Comparison of ENCODE assay signal across 1 cellular context in the genomic region with DNA sequence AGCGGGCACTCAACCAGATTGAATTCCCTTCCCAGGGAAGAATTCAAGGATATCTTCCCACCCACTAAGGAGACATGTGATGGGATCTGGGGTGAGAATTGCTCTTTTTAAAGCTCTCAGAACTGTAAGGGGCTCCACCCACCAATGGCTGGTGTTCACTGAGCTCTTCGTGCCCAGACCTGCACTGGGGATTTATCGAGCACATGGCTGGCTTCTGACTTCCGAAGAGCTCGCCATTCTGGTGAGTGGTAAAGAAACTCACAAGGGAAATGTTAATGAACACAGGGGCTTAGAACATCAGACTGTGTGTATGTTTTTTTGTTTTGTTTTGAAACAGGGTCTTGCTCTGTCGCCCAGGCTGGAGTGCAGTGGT.
TF ChIP-seq lines count a peak whose summit lies in the region.

No MANE protein-coding gene starts in this region.

TF ChIP-seq in HCT116, 20 proteins besides CTCF, POLR2A, EP300 and RAD21 (continued from another document):
- TF ChIP-seq, protein P1, sequence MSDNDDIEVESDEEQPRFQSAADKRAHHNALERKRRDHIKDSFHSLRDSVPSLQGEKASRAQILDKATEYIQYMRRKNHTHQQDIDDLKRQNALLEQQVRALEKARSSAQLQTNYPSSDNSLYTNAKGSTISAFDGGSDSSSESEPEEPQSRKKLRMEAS (IDR thresholded peaks at IDR 0.05): no peak
- no peak for TF ChIP-seq ZFX (IDR thresholded peaks at IDR 0.05)
- TF ChIP-seq, protein P2, sequence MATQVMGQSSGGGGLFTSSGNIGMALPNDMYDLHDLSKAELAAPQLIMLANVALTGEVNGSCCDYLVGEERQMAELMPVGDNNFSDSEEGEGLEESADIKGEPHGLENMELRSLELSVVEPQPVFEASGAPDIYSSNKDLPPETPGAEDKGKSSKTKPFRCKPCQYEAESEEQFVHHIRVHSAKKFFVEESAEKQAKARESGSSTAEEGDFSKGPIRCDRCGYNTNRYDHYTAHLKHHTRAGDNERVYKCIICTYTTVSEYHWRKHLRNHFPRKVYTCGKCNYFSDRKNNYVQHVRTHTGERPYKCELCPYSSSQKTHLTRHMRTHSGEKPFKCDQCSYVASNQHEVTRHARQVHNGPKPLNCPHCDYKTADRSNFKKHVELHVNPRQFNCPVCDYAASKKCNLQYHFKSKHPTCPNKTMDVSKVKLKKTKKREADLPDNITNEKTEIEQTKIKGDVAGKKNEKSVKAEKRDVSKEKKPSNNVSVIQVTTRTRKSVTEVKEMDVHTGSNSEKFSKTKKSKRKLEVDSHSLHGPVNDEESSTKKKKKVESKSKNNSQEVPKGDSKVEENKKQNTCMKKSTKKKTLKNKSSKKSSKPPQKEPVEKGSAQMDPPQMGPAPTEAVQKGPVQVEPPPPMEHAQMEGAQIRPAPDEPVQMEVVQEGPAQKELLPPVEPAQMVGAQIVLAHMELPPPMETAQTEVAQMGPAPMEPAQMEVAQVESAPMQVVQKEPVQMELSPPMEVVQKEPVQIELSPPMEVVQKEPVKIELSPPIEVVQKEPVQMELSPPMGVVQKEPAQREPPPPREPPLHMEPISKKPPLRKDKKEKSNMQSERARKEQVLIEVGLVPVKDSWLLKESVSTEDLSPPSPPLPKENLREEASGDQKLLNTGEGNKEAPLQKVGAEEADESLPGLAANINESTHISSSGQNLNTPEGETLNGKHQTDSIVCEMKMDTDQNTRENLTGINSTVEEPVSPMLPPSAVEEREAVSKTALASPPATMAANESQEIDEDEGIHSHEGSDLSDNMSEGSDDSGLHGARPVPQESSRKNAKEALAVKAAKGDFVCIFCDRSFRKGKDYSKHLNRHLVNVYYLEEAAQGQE (IDR thresholded peaks at IDR 0.05; ENCODE audit: low read depth): no peak
- no peak for TF ChIP-seq CEBPB (IDR thresholded peaks at IDR 0.05; ENCODE audit: low read depth)
- no peak for TF ChIP-seq EZH2phosphoT487 (IDR thresholded peaks at IDR 0.05; ENCODE audit: borderline replicate concordance)
- no peak for TF ChIP-seq ZNF274 (IDR thresholded peaks at IDR 0.05; ENCODE audit: low read depth, low read length)
